In the genomic region with DNA sequence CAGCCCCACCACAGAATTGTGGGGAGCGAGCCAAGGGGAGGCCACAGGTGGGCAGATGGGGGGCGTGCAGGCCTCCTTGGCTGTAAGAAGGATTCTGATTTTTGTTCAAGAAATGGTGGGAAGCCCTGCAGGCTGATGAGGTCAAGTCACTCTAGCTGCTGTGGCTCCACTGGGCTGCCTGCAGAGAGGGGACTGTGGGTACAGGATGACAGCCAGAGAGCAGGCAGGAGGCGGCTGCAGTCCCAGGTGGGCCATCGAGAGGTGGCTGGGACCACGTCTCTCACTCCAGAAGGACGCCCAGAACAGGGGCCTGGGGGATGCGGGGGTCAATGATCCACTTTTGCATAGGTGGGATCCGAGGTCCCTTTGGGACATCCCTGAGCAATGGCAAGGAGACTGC, we compare ENCODE assay signal across 16 cellular contexts. TPM values are rescaled to one million over a fixed set of nuclear protein-coding genes. Genes with fewer than 3 reads are reported as not detected.
A peak's percentile ranks its signal among the peaks of the same experiment; 100 is the strongest.
DNase-seq lines count a peak whose midpoint lies in the region; ATAC-seq, FAIRE-seq and TF ChIP-seq lines count a peak whose summit lies in the region.
"Had no signal": no experiment of that assay in that cellular context is flagged by ENCODE, and none has a peak within 500 bp of the region (broad histone marks: within the 10 kb centered on the region; RNA-seq: fewer than 3 reads in every experiment).

No MANE protein-coding gene starts in this region.

- no peak overlapping the region for H3K4me3 ChIP-seq in right atrium auricular region
- H3K4me3 ChIP-seq in astrocyte (ENCODE audit: insufficient read depth, low read depth, low read length) = no peak overlapping the region
- no peak overlapping the region for H3K4me3 ChIP-seq in left lung
- no peak overlapping the region for H3K4me3 ChIP-seq in aorta (ENCODE audit: low read length in 2 of 2)
- H3K4me3 ChIP-seq: A549, GM12878, K562 had no signal

- no peak overlapping the region for H3K4me2 ChIP-seq in astrocyte (ENCODE audit: low read length)
- H3K4me2 ChIP-seq: A549 had no signal

- H3K9ac ChIP-seq in astrocyte (ENCODE audit: low read length) = no peak overlapping the region

- H3K27me3 ChIP-seq in right atrium auricular region = no peaks in the 10 kb centered on the region
- no peaks in the 10 kb centered on the region for H3K27me3 ChIP-seq in astrocyte (ENCODE audit: insufficient read depth, low read length)
- H3K27me3 ChIP-seq in left lung = no peaks in the 10 kb centered on the region
- H3K27me3 ChIP-seq in aorta (ENCODE audit: control insufficient read depth in 1 of 2, insufficient read depth in 2 of 2, low read length in 1 of 2) = no peaks in the 10 kb centered on the region

- no peaks in the 10 kb centered on the region for H3K36me3 ChIP-seq in right atrium auricular region
- no peaks in the 10 kb centered on the region for H3K36me3 ChIP-seq in astrocyte (ENCODE audit: insufficient read depth, low read length)
- H3K36me3 ChIP-seq in left lung = peaks cover 0 to 9% of the 10 kb centered on the region in 2 donors
- H3K36me3 ChIP-seq in aorta (ENCODE audit: control insufficient read depth in 1 of 2, insufficient read depth in 2 of 2, low read length in 1 of 2) = no peaks in the 10 kb centered on the region

- H3K27ac Mint-ChIP-seq in astrocyte (ENCODE audit: unreplicated experiment) = peak overlapping the region; percentile 80
- H3K27ac Mint-ChIP-seq: CD8-positive, alpha-beta memory T cell had no signal

- peaks cover 8% of the 10 kb centered on the region for H3K36me3 Mint-ChIP-seq in astrocyte (ENCODE audit: low read depth, unreplicated experiment)

- ATAC-seq in Right ventricle myocardium inferior (no peak), left lung (no peak), aorta (ENCODE audit: low FRiP score) (no peak), GM21447 (IDR thresholded peaks at IDR 0.05; ENCODE audit: unreplicated experiment) (no peak)
- ATAC-seq: GM12878, PC-3 had no signal

- no peaks in the 10 kb centered on the region for H3K27me3 Mint-ChIP-seq in astrocyte (ENCODE audit: low read depth, unreplicated experiment)
- H3K27me3 Mint-ChIP-seq: CD8-positive, alpha-beta memory T cell had no signal

- H3K9me3 ChIP-seq in right atrium auricular region = no peaks in the 10 kb centered on the region
- H3K9me3 ChIP-seq in astrocyte (ENCODE audit: insufficient read depth, low read depth, low read length) = no peaks in the 10 kb centered on the region
- peaks cover 0 to 1% of the 10 kb centered on the region in 2 donors for H3K9me3 ChIP-seq in left lung
- no peaks in the 10 kb centered on the region for H3K9me3 ChIP-seq in aorta (ENCODE audit: control insufficient read depth, low read length)
- H3K9me3 ChIP-seq: A549 had no signal

- TF ChIP-seq CTCF in right atrium auricular region (IDR thresholded peaks at IDR 0.05) (no peak), astrocyte (IDR thresholded peaks at IDR 0.05; ENCODE audit: insufficient read depth, low read depth, low read length) (no peak), left lung (IDR thresholded peaks at IDR 0.05) (no peak)

- peaks cover 100% of the 10 kb centered on the region for H3K79me2 ChIP-seq in astrocyte (ENCODE audit: insufficient read depth, low read length)

- no peaks in the 10 kb centered on the region for H3K9me3 Mint-ChIP-seq in astrocyte (ENCODE audit: unreplicated experiment)
- H3K9me3 Mint-ChIP-seq: CD8-positive, alpha-beta memory T cell had no signal

- no peak overlapping the region for H3K4me3 Mint-ChIP-seq in astrocyte (ENCODE audit: unreplicated experiment)

- intact Hi-C loops in Right ventricle myocardium inferior (cut with DNase I) (no loop called here), left lung (cut with DNase I) (no loop called here), aorta (cut with DNase I) (no loop called here)

- 81 to 90% methylated on average over 8 of the region's 8 CpGs for WGBS in aorta, 2 donors

- DNase-seq in right atrium auricular region (ENCODE audit: low spot score) (no peak), Right ventricle myocardium inferior (ENCODE audit: missing footprints) (no peak), astrocyte (ENCODE audit: low read depth) (no peak), left lung (peak; percentile 20 to 59), aorta (peak; percentile 32 to 55), T-helper 9 cell (no peak), NCI-H2081 (lab: John Stamatoyannopoulos, UW) (no peak)
- DNase-seq: CD8-positive, alpha-beta memory T cell; DMS53; EL; NCI-H2081 treated with DMSO at 0.1 percent for 48 hours; PC-3 had no signal

- H4K20me1 ChIP-seq in astrocyte (ENCODE audit: insufficient read depth, low read length) = peaks cover 98% of the 10 kb centered on the region

- H3K4me1 Mint-ChIP-seq in astrocyte (ENCODE audit: low read depth, unreplicated experiment) = peaks cover 48% of the 10 kb centered on the region

- FAIRE-seq in astrocyte (lab: Jason Lieb, UNC) = no peak
- FAIRE-seq: A549, GM12878, K562 had no signal

- H2AFZ ChIP-seq in astrocyte (ENCODE audit: low read depth, low read length) = no peak overlapping the region

- peaks cover 0 to 83% of the 10 kb centered on the region in 2 donors for H3K4me1 ChIP-seq in right atrium auricular region
- peaks cover 13% of the 10 kb centered on the region for H3K4me1 ChIP-seq in astrocyte (ENCODE audit: insufficient read depth, low read length)
- H3K4me1 ChIP-seq in left lung = peaks cover 25 to 92% of the 10 kb centered on the region in 2 donors
- no peaks in the 10 kb centered on the region for H3K4me1 ChIP-seq in aorta (ENCODE audit: control insufficient read depth in 1 of 2, insufficient read depth in 2 of 2, low read length in 2 of 2)
- H3K4me1 ChIP-seq: A549 had no signal

- H3K27ac ChIP-seq in right atrium auricular region = peak overlapping the region; percentile 76 to 82
- no peak overlapping the region for H3K27ac ChIP-seq in astrocyte (ENCODE audit: low read depth, low read length)
- H3K27ac ChIP-seq in left lung = no peak overlapping the region
- H3K27ac ChIP-seq in aorta (ENCODE audit: low read depth in 1 of 2, low read length in 2 of 2) = no peak overlapping the region

RNA-seq across cellular contexts. Expression of a gene that starts 9.1 kb away (rescaled TPM):
- total RNA-seq in right atrium auricular region = 100 to 1,000 TPM in 1 of 2 donors, 10 to 100 TPM in 1; 62.9 to 104 TPM
- 134 TPM for total RNA-seq in Right ventricle myocardium inferior
- total RNA-seq in astrocyte = 425 and 489 TPM in 2 replicates
- 100 to 1,000 TPM; 289 to 331 TPM for total RNA-seq in left lung
- 100 to 1,000 TPM; 201 to 248 TPM for total RNA-seq in aorta
- 10 to 100 TPM; 39.1 to 48.2 TPM for polyA plus RNA-seq in aorta

Comparison
In these comparisons a context has a peak if more than half of its experiments do, and no peak if none do; other contexts are left out.
1. DNase-seq: peak in left lung (2 of 2) and aorta (2 of 2); none in right atrium auricular region (single experiment), Right ventricle myocardium inferior (single experiment), astrocyte (single experiment), T-helper 9 cell (single experiment) and NCI-H2081 (0 of 2).
2. H3K27ac ChIP-seq: peak in right atrium auricular region (2 of 2); none in astrocyte (single experiment), left lung (0 of 2) and aorta (0 of 2).